ENCODE assay signal across 1 cellular context in genomic region chr6:111701146-111701545, GRCh38.
TF ChIP-seq lines count a peak whose summit lies in the region.

No MANE protein-coding gene starts in this region.

TF ChIP-seq in IMR-90, 13 proteins besides CTCF, POLR2A, EP300 and RAD21:
- no peak for TF ChIP-seq FOS (IDR thresholded peaks at IDR 0.05; ENCODE audit: low read depth, low read length)
- peak; percentile 29; the same call in 1 of the 2 replicates for TF ChIP-seq MAFK (IDR thresholded peaks at IDR 0.05; ENCODE audit: low read depth, low read length)
